26 cellular contexts compared by ENCODE assay signal in the genomic region with DNA sequence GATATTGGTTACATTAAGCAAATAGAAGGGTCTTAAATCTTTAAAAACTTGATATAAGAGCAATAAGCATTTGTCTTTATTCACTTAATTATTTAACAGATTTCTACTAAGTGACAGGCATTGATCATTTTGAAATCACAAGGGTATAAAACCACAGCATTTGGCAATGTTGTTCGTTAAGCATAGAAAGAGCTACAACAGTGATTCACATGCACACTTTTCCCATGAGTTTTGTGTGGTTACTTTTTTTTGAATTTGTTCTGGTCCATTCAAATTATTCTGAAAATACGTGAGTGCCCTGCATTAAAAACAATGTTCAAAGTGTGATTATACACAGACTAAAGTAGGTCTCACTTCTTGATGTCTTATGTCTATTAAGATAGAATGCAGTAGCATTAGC. TPM values are rescaled to one million over a fixed set of nuclear protein-coding genes. Genes with fewer than 3 reads are reported as not detected.
"Had no signal": no experiment of that assay in that cellular context is flagged by ENCODE, and none has a peak within 500 bp of the region (broad histone marks: within the 10 kb centered on the region; RNA-seq: fewer than 3 reads in every experiment).

No MANE protein-coding gene starts in this region.

- H3K9ac ChIP-seq: neural progenitor cell had no signal

- H2AFZ ChIP-seq: hepatocyte, neural progenitor cell had no signal

- H3K27me3 ChIP-seq: esophagus muscularis mucosa, hepatocyte, neural progenitor cell, pancreas, transverse colon had no signal

- ATAC-seq: effector memory CD8-positive, alpha-beta T cell; left colon; left ventricle myocardium superior; natural killer cell treated with Interleukin-12 subunit alpha and Interleukin-12 subunit beta and Interleukin-15 and Interleukin-18, amount 100 ng/mL, for 72 hours; right cardiac atrium; stimulated activated effector memory CD8-positive, alpha-beta T cell treated with anti-CD3 and anti-CD28 coated beads, Interleukin-12 subunit alpha, Interleukin-12 subunit beta, amount 100 ng/mL, for 72 hours; stimulated activated naive CD8-positive, alpha-beta T cell treated with anti-CD3 and anti-CD28 coated beads, Interleukin-15, Interleukin-2, amounts not matched to agents 100 U/mL and 50 U/mL, for 24 hours had no signal

- H3K27me3 Mint-ChIP-seq: progenitor cell of endocrine pancreas had no signal

- H3K27ac ChIP-seq: epithelial cell of prostate, esophagus muscularis mucosa, hepatocyte, neural progenitor cell, pancreas, thoracic aorta, transverse colon had no signal

- H3K4me3 ChIP-seq: esophagus muscularis mucosa, hepatocyte, lung, neural progenitor cell, pancreas, thoracic aorta, transverse colon had no signal

- H3K9me3 Mint-ChIP-seq: dendritic cell treated with granulocyte-macrophage colony-stimulating factor and Interleukin-4, amounts not matched to agents 40 ng/mL and 50 ng/mL, for 4 days; effector memory CD8-positive, alpha-beta T cell; natural killer cell treated with Interleukin-12 subunit alpha and Interleukin-12 subunit beta and Interleukin-15 and Interleukin-18, amount 100 ng/mL, for 72 hours; neural progenitor cell; stimulated activated effector memory CD8-positive, alpha-beta T cell treated with anti-CD3 and anti-CD28 coated beads, Interleukin-12 subunit alpha, Interleukin-12 subunit beta, amount 100 ng/mL, for 72 hours had no signal

- H3K4me1 ChIP-seq: esophagus muscularis mucosa, neural progenitor cell, transverse colon had no signal

- H3K4me1 Mint-ChIP-seq: neural progenitor cell; stimulated activated effector memory CD8-positive, alpha-beta T cell treated with anti-CD3 and anti-CD28 coated beads, Interleukin-12 subunit alpha, Interleukin-12 subunit beta, amount 100 ng/mL, for 72 hours had no signal

- H3K9me3 ChIP-seq: esophagus muscularis mucosa, pancreas, thoracic aorta, transverse colon had no signal

- H3K4me2 ChIP-seq: hepatocyte, neural progenitor cell had no signal

- DNase-seq: effector memory CD8-positive, alpha-beta T cell; foreskin melanocyte; head of caudate nucleus; kidney; left colon; left ventricle myocardium superior; mesenchymal stem cell; midbrain; nucleus accumbens; pancreas; right cardiac atrium; stimulated activated CD4-positive, alpha-beta T cell treated with anti-CD3 and anti-CD28 coated beads, Interleukin-4, amount 100 ng/mL, for 1 hour; stimulated activated CD8-positive, alpha-beta memory T cell treated with anti-CD3 and anti-CD28 coated beads, Interleukin-4, amount 100 ng/mL, for 48 hours; stimulated activated naive CD8-positive, alpha-beta T cell treated with anti-CD3 and anti-CD28 coated beads, Interleukin-15, Interleukin-2, amounts not matched to agents 100 U/mL and 50 U/mL, for 24 hours; transverse colon had no signal

- H3K36me3 Mint-ChIP-seq: natural killer cell treated with Interleukin-12 subunit alpha and Interleukin-12 subunit beta and Interleukin-15 and Interleukin-18, amount 100 ng/mL, for 72 hours; neural progenitor cell; stimulated activated effector memory CD8-positive, alpha-beta T cell treated with anti-CD3 and anti-CD28 coated beads, Interleukin-12 subunit alpha, Interleukin-12 subunit beta, amount 100 ng/mL, for 72 hours had no signal

- H3K27ac Mint-ChIP-seq: dendritic cell treated with granulocyte-macrophage colony-stimulating factor and Interleukin-4, amounts not matched to agents 40 ng/mL and 50 ng/mL, for 4 days; effector memory CD8-positive, alpha-beta T cell; natural killer cell treated with Interleukin-12 subunit alpha and Interleukin-12 subunit beta and Interleukin-15 and Interleukin-18, amount 100 ng/mL, for 72 hours; neural progenitor cell; progenitor cell of endocrine pancreas; stimulated activated effector memory CD8-positive, alpha-beta T cell treated with anti-CD3 and anti-CD28 coated beads, Interleukin-12 subunit alpha, Interleukin-12 subunit beta, amount 100 ng/mL, for 72 hours had no signal

- H3K36me3 ChIP-seq: esophagus muscularis mucosa, neural progenitor cell, pancreas, thoracic aorta, transverse colon had no signal

- H3K4me3 Mint-ChIP-seq: dendritic cell treated with granulocyte-macrophage colony-stimulating factor and Interleukin-4, amounts not matched to agents 40 ng/mL and 50 ng/mL, for 4 days; effector memory CD8-positive, alpha-beta T cell; natural killer cell treated with Interleukin-12 subunit alpha and Interleukin-12 subunit beta and Interleukin-15 and Interleukin-18, amount 100 ng/mL, for 72 hours; neural progenitor cell; stimulated activated effector memory CD8-positive, alpha-beta T cell treated with anti-CD3 and anti-CD28 coated beads, Interleukin-12 subunit alpha, Interleukin-12 subunit beta, amount 100 ng/mL, for 72 hours had no signal

- H3K79me2 ChIP-seq: hepatocyte had no signal

RNA-seq across cellular contexts. Expression of gene LYPD6B, which starts 52.2 kb away (rescaled TPM):
- total RNA-seq: esophagus muscularis mucosa; left ventricle myocardium superior; natural killer cell treated with Interleukin-12 subunit alpha and Interleukin-12 subunit beta and Interleukin-15 and Interleukin-18, amount 100 ng/mL, for 72 hours; right cardiac atrium; subcutaneous adipose tissue; thoracic aorta had no signal
- polyA plus RNA-seq: right cardiac atrium had no signal
